ENCODE assay signal across 1 cellular context in genomic region chr16:56366945-56367344, GRCh38.
TF ChIP-seq lines count a peak whose summit lies in the region.

No MANE protein-coding gene starts in this region.

TF ChIP-seq in HepG2, 621 proteins besides CTCF, POLR2A, EP300 and RAD21 (continued from another document):
- TF ChIP-seq GABPA (IDR thresholded peaks at IDR 0.05; ENCODE audit: low read depth, low read length): no peak
- no peak for TF ChIP-seq GABPA (CRISPR knock-in tag; IDR thresholded peaks at IDR 0.05; ENCODE audit: low read depth)
- TF ChIP-seq AGO2 (optimal IDR thresholded peaks at IDR 0.05; ENCODE audit: low read depth, low read length): peak; percentile 28
- peak; percentile 42 for TF ChIP-seq RBM22 (optimal IDR thresholded peaks at IDR 0.05; ENCODE audit: low read length)
